Comparison of ENCODE assay signal across 22 cellular contexts in genomic region chr10:112229096-112229495, GRCh38. TPM values are rescaled to one million over a fixed set of nuclear protein-coding genes. Genes with fewer than 3 reads are reported as not detected.
"Had no signal": no experiment of that assay in that cellular context is flagged by ENCODE, and none has a peak within 500 bp of the region (broad histone marks: within the 10 kb centered on the region; RNA-seq: fewer than 3 reads in every experiment).

No MANE protein-coding gene starts in this region.

- H3K36me3 ChIP-seq: gastroesophageal sphincter, heart left ventricle, thoracic aorta, upper lobe of right lung had no signal

- H3K4me1 ChIP-seq: gastroesophageal sphincter, heart left ventricle had no signal

- H3K9me3 ChIP-seq: gastroesophageal sphincter, heart left ventricle, thoracic aorta, upper lobe of right lung had no signal

- H3K4me3 ChIP-seq: gastroesophageal sphincter, heart left ventricle, thoracic aorta, upper lobe of right lung had no signal

- H3K27me3 ChIP-seq: heart left ventricle, upper lobe of right lung had no signal

- FAIRE-seq: colon had no signal

- ATAC-seq: activated T-helper 17 cell treated with anti-CD3 and anti-CD28 coated beads, Interleukin-2, amount 50 U/mL, for 72 hours; gastroesophageal sphincter; heart left ventricle; naive thymus-derived CD4-positive, alpha-beta T cell; stimulated activated naive B cell treated with anti-CD40 and anti-IgM and Interleukin-4, amounts not matched to agents 10 μg/mL and 1 μg/mL and 100 μg/mL, for 72 hours; upper lobe of right lung had no signal

- DNase-seq: activated CD4-positive, alpha-beta memory T cell treated with anti-CD3 and anti-CD28 coated beads, Interleukin-2, amount 10 ng/mL, durations not matched to agents 7 days and 5 days; activated CD4-positive, alpha-beta T cell treated with anti-CD3 and anti-CD28 coated beads for 48 hours; activated CD4-positive, CD25-positive, alpha-beta regulatory T cell; activated naive CD4-positive, alpha-beta T cell; activated naive CD8-positive, alpha-beta T cell treated with anti-CD3 and anti-CD28 coated beads for 36 hours; activated T-cell treated with anti-CD3 and anti-CD28 coated beads, Interleukin-2, amount 50 U/mL, for 1 hour; amygdala; caudate nucleus; erythroblast; heart left ventricle; mesendoderm; naive thymus-derived CD4-positive, alpha-beta T cell; stimulated activated naive B cell treated with anti-CD40 and anti-IgM and Interleukin-4, amounts not matched to agents 10 μg/mL and 1 μg/mL and 100 μg/mL, for 72 hours; T-helper 1 cell; T-helper 9 cell; upper lobe of right lung had no signal

- H3K27ac ChIP-seq: gastroesophageal sphincter, heart left ventricle, thoracic aorta, upper lobe of right lung had no signal

RNA-seq across cellular contexts. Expression of gene TECTB, which starts 54.1 kb away (rescaled TPM):
- total RNA-seq: activated CD4-positive, alpha-beta memory T cell treated with anti-CD3 and anti-CD28 coated beads, Interleukin-2, amount 10 ng/mL, durations not matched to agents 7 days and 5 days; activated naive CD8-positive, alpha-beta T cell treated with anti-CD3 and anti-CD28 coated beads for 36 hours; activated T-helper 17 cell treated with anti-CD3 and anti-CD28 coated beads, Interleukin-2, amount 50 U/mL, for 72 hours; gastroesophageal sphincter; heart left ventricle; lower leg skin; mucosa of gallbladder; naive thymus-derived CD4-positive, alpha-beta T cell; thoracic aorta; upper lobe of right lung had no signal
- polyA plus RNA-seq: heart left ventricle; naive thymus-derived CD4-positive, alpha-beta T cell had no signal
